1 cellular context compared by ENCODE assay signal in the genomic region with DNA sequence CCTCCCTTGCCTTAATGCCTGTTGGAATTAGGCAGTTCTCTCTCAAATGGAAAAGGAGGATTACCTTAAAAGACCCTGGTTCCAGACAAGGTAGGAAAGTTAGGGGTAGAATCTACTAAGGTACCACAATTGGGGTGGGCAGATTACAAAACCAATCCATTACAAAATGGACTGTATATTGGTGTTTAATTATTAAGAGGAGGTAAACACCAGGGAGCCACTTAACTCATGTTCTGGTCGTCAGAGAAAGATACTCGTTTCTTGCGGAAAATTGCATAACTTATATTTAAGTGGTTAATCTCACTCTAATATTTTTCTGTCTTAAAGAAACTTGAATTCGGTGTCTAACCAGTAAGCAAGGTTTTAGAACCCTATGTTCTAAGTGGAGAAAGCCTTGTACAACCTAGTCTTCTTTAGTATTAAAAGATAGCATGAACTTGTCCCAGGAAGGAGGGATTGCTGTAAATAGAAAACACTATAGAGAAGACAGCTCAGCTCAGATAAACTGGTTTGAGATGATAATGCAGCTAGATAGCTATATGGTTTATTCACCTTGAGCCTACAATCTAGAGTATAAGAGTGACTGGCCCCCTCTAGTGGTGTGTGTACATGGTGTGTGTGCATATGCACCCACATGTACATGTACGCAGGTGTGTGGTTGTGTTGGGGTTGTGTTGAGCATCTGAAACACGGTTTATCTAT.
A peak's percentile ranks its signal among the peaks of the same experiment; 100 is the strongest.
TF ChIP-seq lines count a peak whose summit lies in the region.

No MANE protein-coding gene starts in this region.

TF ChIP-seq in K562, 482 proteins besides CTCF, POLR2A, EP300 and RAD21 (continued from another document):
- TF ChIP-seq, protein P1, sequence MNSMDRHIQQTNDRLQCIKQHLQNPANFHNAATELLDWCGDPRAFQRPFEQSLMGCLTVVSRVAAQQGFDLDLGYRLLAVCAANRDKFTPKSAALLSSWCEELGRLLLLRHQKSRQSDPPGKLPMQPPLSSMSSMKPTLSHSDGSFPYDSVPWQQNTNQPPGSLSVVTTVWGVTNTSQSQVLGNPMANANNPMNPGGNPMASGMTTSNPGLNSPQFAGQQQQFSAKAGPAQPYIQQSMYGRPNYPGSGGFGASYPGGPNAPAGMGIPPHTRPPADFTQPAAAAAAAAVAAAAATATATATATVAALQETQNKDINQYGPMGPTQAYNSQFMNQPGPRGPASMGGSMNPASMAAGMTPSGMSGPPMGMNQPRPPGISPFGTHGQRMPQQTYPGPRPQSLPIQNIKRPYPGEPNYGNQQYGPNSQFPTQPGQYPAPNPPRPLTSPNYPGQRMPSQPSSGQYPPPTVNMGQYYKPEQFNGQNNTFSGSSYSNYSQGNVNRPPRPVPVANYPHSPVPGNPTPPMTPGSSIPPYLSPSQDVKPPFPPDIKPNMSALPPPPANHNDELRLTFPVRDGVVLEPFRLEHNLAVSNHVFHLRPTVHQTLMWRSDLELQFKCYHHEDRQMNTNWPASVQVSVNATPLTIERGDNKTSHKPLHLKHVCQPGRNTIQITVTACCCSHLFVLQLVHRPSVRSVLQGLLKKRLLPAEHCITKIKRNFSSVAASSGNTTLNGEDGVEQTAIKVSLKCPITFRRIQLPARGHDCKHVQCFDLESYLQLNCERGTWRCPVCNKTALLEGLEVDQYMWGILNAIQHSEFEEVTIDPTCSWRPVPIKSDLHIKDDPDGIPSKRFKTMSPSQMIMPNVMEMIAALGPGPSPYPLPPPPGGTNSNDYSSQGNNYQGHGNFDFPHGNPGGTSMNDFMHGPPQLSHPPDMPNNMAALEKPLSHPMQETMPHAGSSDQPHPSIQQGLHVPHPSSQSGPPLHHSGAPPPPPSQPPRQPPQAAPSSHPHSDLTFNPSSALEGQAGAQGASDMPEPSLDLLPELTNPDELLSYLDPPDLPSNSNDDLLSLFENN (IDR thresholded peaks at IDR 0.05; ENCODE audit: low read depth in 2 of 2, low read length in 2 of 2), result no peak
- TF ChIP-seq ZNF766 (CRISPR knock-in tag; conservative IDR thresholded peaks at IDR 0.05), result peak; percentile 23; the same call in 1 of the 2 replicates
- no peak for TF ChIP-seq ZFP36 (IDR thresholded peaks at IDR 0.05; ENCODE audit: low read depth, low read length, partially characterized antibody)
- no peak for TF ChIP-seq HES1 (IDR thresholded peaks at IDR 0.05; ENCODE audit: low read depth)
- TF ChIP-seq ATF1 (CRISPR knock-in tag; IDR thresholded peaks at IDR 0.05), result no peak
- TF ChIP-seq ATF1 (tag; IDR thresholded peaks at IDR 0.05), result 0 out of 2 replicates have a peak, but pooled peaks have one; percentile 7
- TF ChIP-seq SOX6 (IDR thresholded peaks at IDR 0.05), result 0 out of 2 replicates have a peak, but pooled peaks have one; percentile 7
- no peak for TF ChIP-seq GTF2A2 (tag; IDR thresholded peaks at IDR 0.05)
- peak; percentile 37; the same call in 1 of the 2 replicates for TF ChIP-seq CREM (IDR thresholded peaks at IDR 0.05; ENCODE audit: low read depth)
- TF ChIP-seq NFATC3 (IDR thresholded peaks at IDR 0.05), result no peak
- 0 out of 2 replicates have a peak, but pooled peaks have one; percentile 21 for TF ChIP-seq EP400 (IDR thresholded peaks at IDR 0.05)
- 0 out of 2 replicates have a peak, but pooled peaks have one; percentile 11 for TF ChIP-seq NCOR1 (IDR thresholded peaks at IDR 0.05)
- TF ChIP-seq NBN (IDR thresholded peaks at IDR 0.05; ENCODE audit: low read depth), result 0 out of 2 replicates have a peak, but pooled peaks have one; percentile 28
- TF ChIP-seq ARID2 (IDR thresholded peaks at IDR 0.05), result peak; percentile 53; the same call in 1 of the 2 replicates
- TF ChIP-seq ATF7 (IDR thresholded peaks at IDR 0.05), result no peak
- no peak for TF ChIP-seq HNRNPH1 (optimal IDR thresholded peaks at IDR 0.05; ENCODE audit: low read depth, low read length)
- no peak for TF ChIP-seq CEBPG (CRISPR knock-in tag; IDR thresholded peaks at IDR 0.05)
- 0 out of 4 replicates have a peak, but pooled peaks of 1 of the 2 experiments have one; percentile 29 for TF ChIP-seq CEBPG (tag; conservative IDR thresholded peaks at IDR 0.05 in 1 of 2, IDR thresholded peaks at IDR 0.05 in 1 of 2)
- 0 out of 2 replicates have a peak, but pooled peaks have one; percentile 35 for TF ChIP-seq JUND (IDR thresholded peaks at IDR 0.05; ENCODE audit: borderline replicate concordance, low read depth, low read length)
- TF ChIP-seq JUND (tag; IDR thresholded peaks at IDR 0.05; ENCODE audit: borderline replicate concordance, low read depth, low read length), result no peak; the same call in 2 of the 3 replicates
- TF ChIP-seq EWSR1 (IDR thresholded peaks at IDR 0.05; ENCODE audit: borderline replicate concordance, low read depth, partially characterized antibody), result no peak
- peak; percentile 43; the same call in 1 of the 2 replicates for TF ChIP-seq SMC3 (conservative IDR thresholded peaks at IDR 0.05; ENCODE audit: insufficient read depth, low read depth, low read length)
